In the genomic region with DNA sequence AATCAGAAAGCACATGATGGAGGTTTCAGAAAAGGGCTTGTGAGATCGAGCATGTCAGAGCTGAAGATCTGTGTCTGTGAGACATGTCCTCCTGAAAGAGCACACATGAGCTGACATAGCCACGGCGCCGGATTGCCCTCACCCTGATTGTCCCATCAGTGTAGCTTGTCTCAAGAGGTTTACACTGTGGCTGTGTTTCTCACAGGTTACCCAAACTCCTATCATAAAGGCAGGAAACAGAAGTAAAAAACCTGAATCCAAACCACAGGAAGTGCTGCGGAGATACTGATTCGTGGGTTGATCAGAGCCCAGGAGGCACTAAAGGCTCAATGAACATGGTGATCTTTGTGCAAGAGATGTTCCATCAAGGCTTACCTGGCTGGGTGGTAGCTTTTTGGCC, we compare ENCODE assay signal across 12 cellular contexts. TPM values are rescaled to one million over a fixed set of nuclear protein-coding genes. Genes with fewer than 3 reads are reported as not detected.
DNase-seq lines count a peak whose midpoint lies in the region; ATAC-seq and TF ChIP-seq lines count a peak whose summit lies in the region.
"Had no signal": no experiment of that assay in that cellular context is flagged by ENCODE, and none has a peak within 500 bp of the region (broad histone marks: within the 10 kb centered on the region; RNA-seq: fewer than 3 reads in every experiment).

No MANE protein-coding gene starts in this region.

- intact Hi-C loops in CD8-positive, alpha-beta T cell (cut with DNase I, micrococcal nuclease), result loop anchor here (2.0 to 5.0 kb wide), 2 partner anchors 15 to 1472 kb away; partner anchors contain the start of gene NUB1 (in 1 of the 2)

- H3K36me3 ChIP-seq in CD8-positive, alpha-beta T cell (ENCODE audit: insufficient read depth, low read length), result no peaks in the 10 kb centered on the region
- peaks cover 0 to 5% (median 0%) of the 10 kb centered on the region in 3 donors for H3K36me3 ChIP-seq in Peyer's patch

- H3K4me3 ChIP-seq in CD8-positive, alpha-beta T cell (ENCODE audit: low read depth, low read length), result peak overlapping the region; percentile 9
- no peak overlapping the region for H3K4me3 ChIP-seq in Peyer's patch

- H3K27me3 ChIP-seq in CD8-positive, alpha-beta T cell (ENCODE audit: insufficient read depth, low read length), result no peaks in the 10 kb centered on the region
- no peaks in the 10 kb centered on the region for H3K27me3 ChIP-seq in Peyer's patch

- peaks cover 89% of the 10 kb centered on the region for H3K4me1 Mint-ChIP-seq in CD8-positive, alpha-beta T cell (ENCODE audit: low read depth)
- H3K4me1 Mint-ChIP-seq in naive B cell, result peaks cover 24 to 72% (median 46%) of the 10 kb centered on the region in 3 donors

- TF ChIP-seq CTCF in CD8-positive, alpha-beta T cell (IDR thresholded peaks at IDR 0.05), result no peak
- TF ChIP-seq CTCF in Peyer's patch (IDR thresholded peaks at IDR 0.05), result no peak

- H3K4me3 Mint-ChIP-seq in CD8-positive, alpha-beta T cell, result peak overlapping the region; percentile 72
- H3K4me3 Mint-ChIP-seq in naive B cell, result peak overlapping the region in 6 of 8 donors; percentile 9 to 82 (median 54)

- TF ChIP-seq POLR2A in Peyer's patch (IDR thresholded peaks at IDR 0.05), result no peak

- peaks cover 87% of the 10 kb centered on the region for H3K4me1 ChIP-seq in CD8-positive, alpha-beta T cell (ENCODE audit: insufficient read depth, low read length)
- H3K4me1 ChIP-seq in Peyer's patch, result peaks cover 0 to 24% (median 13%) of the 10 kb centered on the region in 4 donors

- peak; percentile 43 for ATAC-seq in CD8-positive, alpha-beta T cell
- ATAC-seq in naive B cell (ENCODE audit: low read depth in 2 of 2), result no peak
- ATAC-seq in GM19351 (IDR thresholded peaks at IDR 0.05; ENCODE audit: unreplicated experiment), result no peak
- ATAC-seq: Panc1 had no signal

- POLR2A ChIA-PET in CD8-positive, alpha-beta T cell (lab: Charles Lee), result interaction anchor here (0.5 to 4.1 kb wide), 10 partner anchors 9 to 817 kb away, joined by 3 to 51 read pairs (median 6); partner anchors contain the start of genes REPIN1 and ZNF862

- H3K9me3 ChIP-seq in CD8-positive, alpha-beta T cell (ENCODE audit: low read length), result no peaks in the 10 kb centered on the region
- H3K9me3 ChIP-seq in Peyer's patch, result no peaks in the 10 kb centered on the region

- peak in 5 of 7 experiments; percentile 30 to 76 (median 63) for DNase-seq in CD8-positive, alpha-beta T cell
- DNase-seq in Peyer's patch (peak in 2 of 3 donors; percentile 47 to 67), naive B cell (no peak), NOMO-1 treated with DMSO at 0.1 percent for 48 hours (lab: John Stamatoyannopoulos, UW; ENCODE audit: unreplicated experiment) (no peak), NCI-H2196 (lab: John Stamatoyannopoulos, UW; ENCODE audit: unreplicated experiment) (no peak), dermis blood vessel endothelial cell (no peak)
- peak; percentile 73 for DNase-seq in activated effector memory CD4-positive, alpha-beta T cell treated with anti-CD3 and anti-CD28 coated beads, Interleukin-2, amount 50 U/mL, for 16 hours
- DNase-seq: NCI-H1092 treated with DMSO at 0.1 percent for 48 hours; NCI-H446 treated with DMSO at 0.1 percent for 48 hours; stimulated activated CD4-positive, alpha-beta T cell treated with anti-CD3 and anti-CD28 coated beads, Interleukin-4, amount 100 ng/mL, for 4 hours had no signal

- H3K27ac ChIP-seq in CD8-positive, alpha-beta T cell (ENCODE audit: low read depth, low read length), result peak overlapping the region; percentile 4
- H3K27ac ChIP-seq in Peyer's patch, result peak overlapping the region in 2 of 4 donors; percentile 25 to 34

- no peaks in the 10 kb centered on the region for H3K9me3 Mint-ChIP-seq in CD8-positive, alpha-beta T cell
- no peaks in the 10 kb centered on the region for H3K9me3 Mint-ChIP-seq in naive B cell

- H3K36me3 Mint-ChIP-seq in CD8-positive, alpha-beta T cell, result peaks cover 8% of the 10 kb centered on the region
- H3K36me3 Mint-ChIP-seq in naive B cell, result no peaks in the 10 kb centered on the region

- no peaks in the 10 kb centered on the region for H3K27me3 Mint-ChIP-seq in CD8-positive, alpha-beta T cell (ENCODE audit: low read depth)
- H3K27me3 Mint-ChIP-seq in naive B cell, result no peaks in the 10 kb centered on the region

- H3K27ac Mint-ChIP-seq in CD8-positive, alpha-beta T cell, result peak overlapping the region; percentile 98
- peak overlapping the region in 3 of 6 donors; percentile 13 to 83 (median 49) for H3K27ac Mint-ChIP-seq in naive B cell

- CTCF ChIA-PET in CD8-positive, alpha-beta T cell (lab: Charles Lee), result interaction anchor here (1.0 to 3.8 kb wide), 7 partner anchors 9 to 63 kb away, joined by 3 to 29 read pairs (median 5); partner anchors contain the start of gene ZNF862

RNA-seq across cellular contexts. Expression of gene ATP6V0E2, which starts 3.9 kb away (rescaled TPM):
- total RNA-seq in CD8-positive, alpha-beta T cell, result 10 to 100 TPM; 32.9 to 33.5 TPM
- total RNA-seq in Peyer's patch (10 to 100 TPM in 2 of 4 donors, 1 to 10 TPM in 2; 7.6 to 17.8 (median 11.1) TPM), dermis blood vessel endothelial cell (12.1 and 31.3 TPM in 2 replicates)
- 10 to 100 TPM; 30.3 to 58.2 (median 44.3) TPM for polyA plus RNA-seq in naive B cell (ENCODE audit: low read depth in 6 of 6)

RNA-seq across cellular contexts. Expression of gene ZNF862, which starts 31.7 kb away (rescaled TPM):
- 10 to 100 TPM; 18.8 TPM for total RNA-seq in CD8-positive, alpha-beta T cell
- 10 to 100 TPM; 19.8 to 36.4 (median 23.0) TPM for total RNA-seq in Peyer's patch
- polyA plus RNA-seq in naive B cell (ENCODE audit: low read depth in 6 of 6), result 1 to 10 TPM; 2.7 to 8.6 (median 4.6) TPM
- total RNA-seq in dermis blood vessel endothelial cell, result 10.0 and 12.1 TPM in 2 replicates

Comparison
In these comparisons a context has a peak if more than half of its experiments do, and no peak if none do; other contexts are left out.
1. DNase-seq: peak in CD8-positive, alpha-beta T cell (5 of 7), Peyer's patch (2 of 3) and activated effector memory CD4-positive, alpha-beta T cell treated with anti-CD3 and anti-CD28 coated beads, Interleukin-2, amount 50 U/mL, for 16 hours (single experiment); none in naive B cell (single experiment), NOMO-1 treated with DMSO at 0.1 percent for 48 hours (single experiment), NCI-H2196 (single experiment) and dermis blood vessel endothelial cell (single experiment).